14 cellular contexts compared by ENCODE assay signal in genomic region chr9:125982798-125983406, GRCh38.
DNase-seq lines count a peak whose midpoint lies in the region; ATAC-seq, FAIRE-seq and TF ChIP-seq lines count a peak whose summit lies in the region.
"Had no signal": no experiment of that assay in that cellular context is flagged by ENCODE, and none has a peak within 500 bp of the region (broad histone marks: within the 10 kb centered on the region; RNA-seq: fewer than 3 reads in every experiment).

No MANE protein-coding gene starts in this region.

- H3K4me2 ChIP-seq in A549 = no peak overlapping the region

- no peak for TF ChIP-seq RAD21 in A549 (conservative IDR thresholded peaks at IDR 0.05 in 1 of 2, IDR thresholded peaks at IDR 0.05 in 1 of 2)

- ATAC-seq in A549 = peak in 1 of 2 experiments; percentile 28; a peak in 2 of 6 replicates
- ATAC-seq: CD8-positive, alpha-beta T cell had no signal

- H3K9me3 ChIP-seq in A549 (peaks cover 17% of the 10 kb centered on the region), endodermal cell (ENCODE audit: control insufficient read depth, low read length) (peaks cover 18% of the 10 kb centered on the region), prostate gland (no peaks in the 10 kb centered on the region)

- no peak overlapping the region for H3K4me3 ChIP-seq in A549
- H3K4me3 ChIP-seq in endodermal cell (ENCODE audit: low read length) = no peak overlapping the region
- H3K4me3 ChIP-seq in prostate gland = no peak overlapping the region

- H3K27ac ChIP-seq in A549 (no peak overlapping the region), endodermal cell (ENCODE audit: low read depth, low read length) (no peak overlapping the region), prostate gland (no peak overlapping the region)

- H3K27me3 ChIP-seq in endodermal cell (ENCODE audit: control insufficient read depth, insufficient read depth, low read length, poor library complexity, severe bottlenecking) (no peaks in the 10 kb centered on the region), prostate gland (replicated peaks; ENCODE audit: insufficient read depth) (no peaks in the 10 kb centered on the region)

- H3K9ac ChIP-seq in endodermal cell (ENCODE audit: extremely low read depth, low read length, poor library complexity, severe bottlenecking) = no peak overlapping the region

- FAIRE-seq in A549 (lab: Jason Lieb, UNC) = no peak
- FAIRE-seq: GM19239 had no signal

- H3K27ac Mint-ChIP-seq in endodermal cell = no peak overlapping the region
- H3K27ac Mint-ChIP-seq in osteocyte (ENCODE audit: unreplicated experiment) = no peak overlapping the region
- H3K27ac Mint-ChIP-seq: CD14-positive monocyte; CD8-positive, alpha-beta T cell; H9 had no signal

- H3K27me3 Mint-ChIP-seq in endodermal cell (ENCODE audit: insufficient read depth) = no peaks in the 10 kb centered on the region
- H3K27me3 Mint-ChIP-seq in osteocyte (ENCODE audit: unreplicated experiment) = peaks cover 11% of the 10 kb centered on the region

- intact Hi-C loops in prostate gland (cut with DNase I) = no loop called here

- H3K36me3 Mint-ChIP-seq in endodermal cell (ENCODE audit: low read depth) (no peaks in the 10 kb centered on the region), osteocyte (ENCODE audit: unreplicated experiment) (peaks cover 2% of the 10 kb centered on the region)
- H3K36me3 Mint-ChIP-seq: CD14-positive monocyte; CD8-positive, alpha-beta T cell had no signal

- CTCF ChIA-PET in A549 (lab: Yijun Ruan, JAX) = no interaction called here

- H3K4me1 Mint-ChIP-seq in endodermal cell (no peaks in the 10 kb centered on the region), osteocyte (ENCODE audit: unreplicated experiment) (no peaks in the 10 kb centered on the region)
- H3K4me1 Mint-ChIP-seq: CD14-positive monocyte, H9 had no signal

- no peak for TF ChIP-seq EP300 in A549 (IDR thresholded peaks at IDR 0.05)

- 17% methylated on average over 5 of the region's 8 CpGs for WGBS in A549 (ENCODE audit: missing lambda C conversion rate)
- WGBS in endodermal cell (ENCODE audit: insufficient coverage in 1 of 2, insufficient read length in 1 of 2), 2 experiments = 91 to 96% methylated on average over 5 to 8 of the region's 8 CpGs
- 85% methylated on average over 6 of the region's 8 CpGs for WGBS in prostate gland

- DNase-seq in A549 (ENCODE audit: low read depth in 1 of 2, low spot score in 1 of 2) (no peak), D341Med (ENCODE audit: low spot score) (peak; percentile 13), endodermal cell (peak; percentile 31), osteocyte (ENCODE audit: extremely low spot score, unreplicated experiment) (peak; percentile 77), prostate gland (ENCODE audit: low spot score) (no peak), NCI-H1105 (lab: John Stamatoyannopoulos, UW) (no peak)
- no peak for DNase-seq in stimulated activated CD4-positive, alpha-beta T cell treated with anti-CD3 and anti-CD28 coated beads, Interleukin-4, amount 100 ng/mL, for 24 hours
- DNase-seq: CD8-positive, alpha-beta T cell; COR-L47; GF-D8; GOT3; H9 had no signal

- TF ChIP-seq POLR2A in A549 (IDR thresholded peaks at IDR 0.05; ENCODE audit: low read length) = 0 out of 2 replicates have a peak, but pooled peaks have one; percentile 10
- no peak for TF ChIP-seq POLR2A in prostate gland (IDR thresholded peaks at IDR 0.05)

- H3K4me1 ChIP-seq in A549 (no peaks in the 10 kb centered on the region), endodermal cell (ENCODE audit: control insufficient read depth, insufficient read depth, low read length) (no peaks in the 10 kb centered on the region), prostate gland (replicated peaks) (no peaks in the 10 kb centered on the region)

- H3K4me3 Mint-ChIP-seq in endodermal cell = no peak overlapping the region
- H3K4me3 Mint-ChIP-seq in osteocyte (ENCODE audit: unreplicated experiment) = no peak overlapping the region
- H3K4me3 Mint-ChIP-seq: CD14-positive monocyte; CD8-positive, alpha-beta T cell; H9 had no signal

- no peak for TF ChIP-seq CTCF in A549 (IDR thresholded peaks at IDR 0.05)
- no peak for TF ChIP-seq CTCF in endodermal cell (conservative IDR thresholded peaks at IDR 0.05)
- TF ChIP-seq CTCF in osteocyte (IDR thresholded peaks at IDR 0.05) = no peak
- TF ChIP-seq CTCF in prostate gland (IDR thresholded peaks at IDR 0.05) = no peak

- H3K9me3 Mint-ChIP-seq in endodermal cell = peaks cover 19% of the 10 kb centered on the region
- H3K9me3 Mint-ChIP-seq in osteocyte (ENCODE audit: unreplicated experiment) = peaks cover 24% of the 10 kb centered on the region

- POLR2A ChIA-PET in A549 (lab: Yijun Ruan, JAX) = no interaction called here

- H3K36me3 ChIP-seq in endodermal cell (ENCODE audit: control insufficient read depth, insufficient read depth, low read length) (no peaks in the 10 kb centered on the region), prostate gland (no peaks in the 10 kb centered on the region)

TF ChIP-seq in A549, 52 proteins besides CTCF, POLR2A, EP300 and RAD21:
- TF ChIP-seq ZSCAN20 (CRISPR knock-in tag; IDR thresholded peaks at IDR 0.05) = no peak
- TF ChIP-seq REST (IDR thresholded peaks at IDR 0.05) = no peak
- no peak for TF ChIP-seq RFX5 (IDR thresholded peaks at IDR 0.05)
- no peak for TF ChIP-seq MAZ (IDR thresholded peaks at IDR 0.05; ENCODE audit: borderline replicate concordance, low read depth, low read length)
- no peak for TF ChIP-seq TFCP2L1 (CRISPR knock-in tag; IDR thresholded peaks at IDR 0.05)
- TF ChIP-seq NR3C1 (IDR thresholded peaks at IDR 0.05) = no peak
- no peak for TF ChIP-seq USF2 (IDR thresholded peaks at IDR 0.05)
- TF ChIP-seq BHLHE40 (IDR thresholded peaks at IDR 0.05; ENCODE audit: low read depth, low read length) = no peak
- no peak for TF ChIP-seq HOXA7 (CRISPR knock-in tag; IDR thresholded peaks at IDR 0.05)
- no peak for TF ChIP-seq SREBF2 (IDR thresholded peaks at IDR 0.05)

Comparison
In these comparisons a context has a peak if more than half of its experiments do, and no peak if none do; other contexts are left out.
1. DNase-seq: peak in D341Med (single experiment), endodermal cell (single experiment) and osteocyte (single experiment); none in A549 (0 of 2), prostate gland (single experiment), stimulated activated CD4-positive, alpha-beta T cell treated with anti-CD3 and anti-CD28 coated beads, Interleukin-4, amount 100 ng/mL, for 24 hours (single experiment) and NCI-H1105 (single experiment).